In the genomic region with DNA sequence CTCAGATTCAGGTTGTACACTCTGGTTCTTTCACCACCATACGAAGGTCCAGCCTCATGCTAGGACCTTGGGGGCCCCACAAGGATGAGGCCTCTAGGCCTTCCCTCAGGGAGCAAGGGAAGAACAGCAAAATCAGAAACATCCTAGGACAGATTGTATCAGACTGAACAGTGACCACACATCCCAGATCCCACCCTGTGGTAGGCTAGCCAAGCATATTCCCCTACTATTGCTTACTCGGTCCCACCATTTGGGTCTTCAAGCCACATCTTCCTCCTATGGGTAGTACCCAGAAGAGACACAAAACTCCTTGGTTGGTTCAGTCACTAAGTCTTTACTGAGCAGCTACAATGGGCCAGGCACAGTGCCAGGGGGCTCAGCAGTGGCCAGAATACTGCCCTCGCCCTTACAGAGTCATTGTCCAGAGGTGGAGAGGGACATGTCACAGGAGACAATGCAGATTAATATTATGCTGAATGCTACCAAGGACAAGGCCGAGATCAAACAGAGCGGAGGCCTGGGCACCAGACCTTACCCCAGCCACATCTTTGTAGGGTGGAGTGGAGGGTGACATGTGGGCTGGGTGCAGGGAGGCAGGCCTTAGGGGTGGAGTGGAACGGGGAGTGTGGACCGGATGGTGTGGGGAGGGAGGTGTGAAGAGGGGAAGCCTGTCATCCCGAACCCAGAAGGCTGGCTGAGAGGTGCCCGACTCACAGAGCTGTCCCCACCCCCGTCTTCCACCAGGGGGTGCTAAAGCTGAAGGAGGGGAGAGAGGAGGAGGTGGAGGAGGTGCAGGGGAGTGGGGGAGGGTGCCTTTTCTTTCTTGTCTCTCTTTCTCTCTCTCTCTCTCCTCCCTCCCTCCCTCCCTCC, we compare ENCODE assay signal across 1 cellular context.
TF ChIP-seq lines count a peak whose summit lies in the region.

No MANE protein-coding gene starts in this region.

TF ChIP-seq in GM12878, 131 proteins besides CTCF, POLR2A, EP300 and RAD21 (continued from another document and continues in another):
- no peak for TF ChIP-seq NR2C2 (IDR thresholded peaks at IDR 0.05; ENCODE audit: borderline replicate concordance, control insufficient read depth, insufficient read length, low read depth)
- 0 out of 2 replicates have a peak, but pooled peaks have one; percentile 28 for TF ChIP-seq LARP7 (IDR thresholded peaks at IDR 0.05)
- no peak for TF ChIP-seq SPI1 (IDR thresholded peaks at IDR 0.05; ENCODE audit: borderline replicate concordance, insufficient read depth, low read depth, low read length)
- TF ChIP-seq, protein P1, sequence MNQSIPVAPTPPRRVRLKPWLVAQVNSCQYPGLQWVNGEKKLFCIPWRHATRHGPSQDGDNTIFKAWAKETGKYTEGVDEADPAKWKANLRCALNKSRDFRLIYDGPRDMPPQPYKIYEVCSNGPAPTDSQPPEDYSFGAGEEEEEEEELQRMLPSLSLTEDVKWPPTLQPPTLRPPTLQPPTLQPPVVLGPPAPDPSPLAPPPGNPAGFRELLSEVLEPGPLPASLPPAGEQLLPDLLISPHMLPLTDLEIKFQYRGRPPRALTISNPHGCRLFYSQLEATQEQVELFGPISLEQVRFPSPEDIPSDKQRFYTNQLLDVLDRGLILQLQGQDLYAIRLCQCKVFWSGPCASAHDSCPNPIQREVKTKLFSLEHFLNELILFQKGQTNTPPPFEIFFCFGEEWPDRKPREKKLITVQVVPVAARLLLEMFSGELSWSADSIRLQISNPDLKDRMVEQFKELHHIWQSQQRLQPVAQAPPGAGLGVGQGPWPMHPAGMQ (IDR thresholded peaks at IDR 0.05; ENCODE audit: borderline replicate concordance) = no peak
- TF ChIP-seq PAX5 (IDR thresholded peaks at IDR 0.05; ENCODE audit: borderline replicate concordance, low read depth, low read length) = peak; percentile 57; the same call in 1 of the 2 replicates
- TF ChIP-seq CREM (IDR thresholded peaks at IDR 0.05; ENCODE audit: low read depth) = no peak
- peak; percentile 80 for TF ChIP-seq SMC3 (IDR thresholded peaks at IDR 0.05; ENCODE audit: borderline replicate concordance, low read length)
- TF ChIP-seq JUND (IDR thresholded peaks at IDR 0.05; ENCODE audit: low read depth, low read length) = no peak
- TF ChIP-seq ZNF274 (IDR thresholded peaks at IDR 0.05; ENCODE audit: insufficient read depth, insufficient read length) = no peak
- no peak for TF ChIP-seq BMI1 (IDR thresholded peaks at IDR 0.05; ENCODE audit: borderline replicate concordance)
- TF ChIP-seq SP1 (IDR thresholded peaks at IDR 0.05; ENCODE audit: low read depth, low read length) = no peak
- no peak for TF ChIP-seq CHD4 (IDR thresholded peaks at IDR 0.05)
- peak; percentile 39 for TF ChIP-seq RELA (IDR thresholded peaks at IDR 0.05; ENCODE audit: borderline replicate concordance, partially characterized antibody)
- no peak for TF ChIP-seq RFX5 (IDR thresholded peaks at IDR 0.05; ENCODE audit: low read depth, low read length)
- TF ChIP-seq, protein P2, sequence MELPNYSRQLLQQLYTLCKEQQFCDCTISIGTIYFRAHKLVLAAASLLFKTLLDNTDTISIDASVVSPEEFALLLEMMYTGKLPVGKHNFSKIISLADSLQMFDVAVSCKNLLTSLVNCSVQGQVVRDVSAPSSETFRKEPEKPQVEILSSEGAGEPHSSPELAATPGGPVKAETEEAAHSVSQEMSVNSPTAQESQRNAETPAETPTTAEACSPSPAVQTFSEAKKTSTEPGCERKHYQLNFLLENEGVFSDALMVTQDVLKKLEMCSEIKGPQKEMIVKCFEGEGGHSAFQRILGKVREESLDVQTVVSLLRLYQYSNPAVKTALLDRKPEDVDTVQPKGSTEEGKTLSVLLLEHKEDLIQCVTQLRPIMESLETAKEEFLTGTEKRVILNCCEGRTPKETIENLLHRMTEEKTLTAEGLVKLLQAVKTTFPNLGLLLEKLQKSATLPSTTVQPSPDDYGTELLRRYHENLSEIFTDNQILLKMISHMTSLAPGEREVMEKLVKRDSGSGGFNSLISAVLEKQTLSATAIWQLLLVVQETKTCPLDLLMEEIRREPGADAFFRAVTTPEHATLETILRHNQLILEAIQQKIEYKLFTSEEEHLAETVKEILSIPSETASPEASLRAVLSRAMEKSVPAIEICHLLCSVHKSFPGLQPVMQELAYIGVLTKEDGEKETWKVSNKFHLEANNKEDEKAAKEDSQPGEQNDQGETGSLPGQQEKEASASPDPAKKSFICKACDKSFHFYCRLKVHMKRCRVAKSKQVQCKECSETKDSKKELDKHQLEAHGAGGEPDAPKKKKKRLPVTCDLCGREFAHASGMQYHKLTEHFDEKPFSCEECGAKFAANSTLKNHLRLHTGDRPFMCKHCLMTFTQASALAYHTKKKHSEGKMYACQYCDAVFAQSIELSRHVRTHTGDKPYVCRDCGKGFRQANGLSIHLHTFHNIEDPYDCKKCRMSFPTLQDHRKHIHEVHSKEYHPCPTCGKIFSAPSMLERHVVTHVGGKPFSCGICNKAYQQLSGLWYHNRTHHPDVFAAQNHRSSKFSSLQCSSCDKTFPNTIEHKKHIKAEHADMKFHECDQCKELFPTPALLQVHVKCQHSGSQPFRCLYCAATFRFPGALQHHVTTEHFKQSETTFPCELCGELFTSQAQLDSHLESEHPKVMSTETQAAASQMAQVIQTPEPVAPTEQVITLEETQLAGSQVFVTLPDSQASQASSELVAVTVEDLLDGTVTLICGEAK (IDR thresholded peaks at IDR 0.05; ENCODE audit: borderline replicate concordance) = no peak
- 0 out of 2 replicates have a peak, but pooled peaks have one; percentile 24 for TF ChIP-seq ATF7 (IDR thresholded peaks at IDR 0.05; ENCODE audit: low read depth)
- TF ChIP-seq, protein P3, sequence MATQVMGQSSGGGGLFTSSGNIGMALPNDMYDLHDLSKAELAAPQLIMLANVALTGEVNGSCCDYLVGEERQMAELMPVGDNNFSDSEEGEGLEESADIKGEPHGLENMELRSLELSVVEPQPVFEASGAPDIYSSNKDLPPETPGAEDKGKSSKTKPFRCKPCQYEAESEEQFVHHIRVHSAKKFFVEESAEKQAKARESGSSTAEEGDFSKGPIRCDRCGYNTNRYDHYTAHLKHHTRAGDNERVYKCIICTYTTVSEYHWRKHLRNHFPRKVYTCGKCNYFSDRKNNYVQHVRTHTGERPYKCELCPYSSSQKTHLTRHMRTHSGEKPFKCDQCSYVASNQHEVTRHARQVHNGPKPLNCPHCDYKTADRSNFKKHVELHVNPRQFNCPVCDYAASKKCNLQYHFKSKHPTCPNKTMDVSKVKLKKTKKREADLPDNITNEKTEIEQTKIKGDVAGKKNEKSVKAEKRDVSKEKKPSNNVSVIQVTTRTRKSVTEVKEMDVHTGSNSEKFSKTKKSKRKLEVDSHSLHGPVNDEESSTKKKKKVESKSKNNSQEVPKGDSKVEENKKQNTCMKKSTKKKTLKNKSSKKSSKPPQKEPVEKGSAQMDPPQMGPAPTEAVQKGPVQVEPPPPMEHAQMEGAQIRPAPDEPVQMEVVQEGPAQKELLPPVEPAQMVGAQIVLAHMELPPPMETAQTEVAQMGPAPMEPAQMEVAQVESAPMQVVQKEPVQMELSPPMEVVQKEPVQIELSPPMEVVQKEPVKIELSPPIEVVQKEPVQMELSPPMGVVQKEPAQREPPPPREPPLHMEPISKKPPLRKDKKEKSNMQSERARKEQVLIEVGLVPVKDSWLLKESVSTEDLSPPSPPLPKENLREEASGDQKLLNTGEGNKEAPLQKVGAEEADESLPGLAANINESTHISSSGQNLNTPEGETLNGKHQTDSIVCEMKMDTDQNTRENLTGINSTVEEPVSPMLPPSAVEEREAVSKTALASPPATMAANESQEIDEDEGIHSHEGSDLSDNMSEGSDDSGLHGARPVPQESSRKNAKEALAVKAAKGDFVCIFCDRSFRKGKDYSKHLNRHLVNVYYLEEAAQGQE (IDR thresholded peaks at IDR 0.05; ENCODE audit: low read depth, low read length) = no peak
- TF ChIP-seq YY1 (IDR thresholded peaks at IDR 0.05; ENCODE audit: low read depth, low read length) = peak; percentile 54
- TF ChIP-seq TCF12 (IDR thresholded peaks at IDR 0.05; ENCODE audit: low read depth, low read length) = peak; percentile 57; the same call in 1 of the 2 replicates
- TF ChIP-seq GABPA (IDR thresholded peaks at IDR 0.05; ENCODE audit: low read depth) = no peak
- no peak for TF ChIP-seq ZNF24 (IDR thresholded peaks at IDR 0.05)
- TF ChIP-seq HDGF (IDR thresholded peaks at IDR 0.05) = peak; percentile 98
- TF ChIP-seq EED (IDR thresholded peaks at IDR 0.05; ENCODE audit: low read depth) = no peak
- TF ChIP-seq IRF4 (IDR thresholded peaks at IDR 0.05; ENCODE audit: low read depth, low read length) = 0 out of 2 replicates have a peak, but pooled peaks have one; percentile 57
- no peak for TF ChIP-seq HDAC2 (IDR thresholded peaks at IDR 0.05)
- no peak for TF ChIP-seq MEF2A (IDR thresholded peaks at IDR 0.05; ENCODE audit: insufficient read depth, low read depth, low read length)
- no peak for TF ChIP-seq RCOR1 (conservative IDR thresholded peaks at IDR 0.05; ENCODE audit: low read depth, low read length)
- TF ChIP-seq, protein P4, sequence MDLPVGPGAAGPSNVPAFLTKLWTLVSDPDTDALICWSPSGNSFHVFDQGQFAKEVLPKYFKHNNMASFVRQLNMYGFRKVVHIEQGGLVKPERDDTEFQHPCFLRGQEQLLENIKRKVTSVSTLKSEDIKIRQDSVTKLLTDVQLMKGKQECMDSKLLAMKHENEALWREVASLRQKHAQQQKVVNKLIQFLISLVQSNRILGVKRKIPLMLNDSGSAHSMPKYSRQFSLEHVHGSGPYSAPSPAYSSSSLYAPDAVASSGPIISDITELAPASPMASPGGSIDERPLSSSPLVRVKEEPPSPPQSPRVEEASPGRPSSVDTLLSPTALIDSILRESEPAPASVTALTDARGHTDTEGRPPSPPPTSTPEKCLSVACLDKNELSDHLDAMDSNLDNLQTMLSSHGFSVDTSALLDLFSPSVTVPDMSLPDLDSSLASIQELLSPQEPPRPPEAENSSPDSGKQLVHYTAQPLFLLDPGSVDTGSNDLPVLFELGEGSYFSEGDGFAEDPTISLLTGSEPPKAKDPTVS (IDR thresholded peaks at IDR 0.05; ENCODE audit: low read depth, low read length) = no peak
- TF ChIP-seq, protein P5, sequence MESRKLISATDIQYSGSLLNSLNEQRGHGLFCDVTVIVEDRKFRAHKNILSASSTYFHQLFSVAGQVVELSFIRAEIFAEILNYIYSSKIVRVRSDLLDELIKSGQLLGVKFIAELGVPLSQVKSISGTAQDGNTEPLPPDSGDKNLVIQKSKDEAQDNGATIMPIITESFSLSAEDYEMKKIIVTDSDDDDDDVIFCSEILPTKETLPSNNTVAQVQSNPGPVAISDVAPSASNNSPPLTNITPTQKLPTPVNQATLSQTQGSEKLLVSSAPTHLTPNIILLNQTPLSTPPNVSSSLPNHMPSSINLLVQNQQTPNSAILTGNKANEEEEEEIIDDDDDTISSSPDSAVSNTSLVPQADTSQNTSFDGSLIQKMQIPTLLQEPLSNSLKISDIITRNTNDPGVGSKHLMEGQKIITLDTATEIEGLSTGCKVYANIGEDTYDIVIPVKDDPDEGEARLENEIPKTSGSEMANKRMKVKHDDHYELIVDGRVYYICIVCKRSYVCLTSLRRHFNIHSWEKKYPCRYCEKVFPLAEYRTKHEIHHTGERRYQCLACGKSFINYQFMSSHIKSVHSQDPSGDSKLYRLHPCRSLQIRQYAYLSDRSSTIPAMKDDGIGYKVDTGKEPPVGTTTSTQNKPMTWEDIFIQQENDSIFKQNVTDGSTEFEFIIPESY (IDR thresholded peaks at IDR 0.05) = no peak
- TF ChIP-seq SIN3A (IDR thresholded peaks at IDR 0.05; ENCODE audit: low read depth, low read length) = no peak
- TF ChIP-seq SMARCA5 (IDR thresholded peaks at IDR 0.05) = no peak; the same call in 1 of the 2 replicates
- TF ChIP-seq POLR2AphosphoS5 (IDR thresholded peaks at IDR 0.05; ENCODE audit: low read length) = no peak
- no peak for TF ChIP-seq STAT1 (conservative IDR thresholded peaks at IDR 0.05)
- no peak for TF ChIP-seq STAT3 (IDR thresholded peaks at IDR 0.05; ENCODE audit: low read depth, low read length)
- no peak for TF ChIP-seq PML (IDR thresholded peaks at IDR 0.05; ENCODE audit: low read length)
- peak; percentile 37; the same call in 1 of the 2 replicates for TF ChIP-seq BACH1 (IDR thresholded peaks at IDR 0.05; ENCODE audit: borderline replicate concordance)
- no peak for TF ChIP-seq CBX3 (IDR thresholded peaks at IDR 0.05; ENCODE audit: borderline replicate concordance, low read depth)
- TF ChIP-seq ESRRA (IDR thresholded peaks at IDR 0.05; ENCODE audit: low read length) = no peak
- TF ChIP-seq KDM1A (IDR thresholded peaks at IDR 0.05; ENCODE audit: borderline replicate concordance) = no peak
- TF ChIP-seq, protein P6, sequence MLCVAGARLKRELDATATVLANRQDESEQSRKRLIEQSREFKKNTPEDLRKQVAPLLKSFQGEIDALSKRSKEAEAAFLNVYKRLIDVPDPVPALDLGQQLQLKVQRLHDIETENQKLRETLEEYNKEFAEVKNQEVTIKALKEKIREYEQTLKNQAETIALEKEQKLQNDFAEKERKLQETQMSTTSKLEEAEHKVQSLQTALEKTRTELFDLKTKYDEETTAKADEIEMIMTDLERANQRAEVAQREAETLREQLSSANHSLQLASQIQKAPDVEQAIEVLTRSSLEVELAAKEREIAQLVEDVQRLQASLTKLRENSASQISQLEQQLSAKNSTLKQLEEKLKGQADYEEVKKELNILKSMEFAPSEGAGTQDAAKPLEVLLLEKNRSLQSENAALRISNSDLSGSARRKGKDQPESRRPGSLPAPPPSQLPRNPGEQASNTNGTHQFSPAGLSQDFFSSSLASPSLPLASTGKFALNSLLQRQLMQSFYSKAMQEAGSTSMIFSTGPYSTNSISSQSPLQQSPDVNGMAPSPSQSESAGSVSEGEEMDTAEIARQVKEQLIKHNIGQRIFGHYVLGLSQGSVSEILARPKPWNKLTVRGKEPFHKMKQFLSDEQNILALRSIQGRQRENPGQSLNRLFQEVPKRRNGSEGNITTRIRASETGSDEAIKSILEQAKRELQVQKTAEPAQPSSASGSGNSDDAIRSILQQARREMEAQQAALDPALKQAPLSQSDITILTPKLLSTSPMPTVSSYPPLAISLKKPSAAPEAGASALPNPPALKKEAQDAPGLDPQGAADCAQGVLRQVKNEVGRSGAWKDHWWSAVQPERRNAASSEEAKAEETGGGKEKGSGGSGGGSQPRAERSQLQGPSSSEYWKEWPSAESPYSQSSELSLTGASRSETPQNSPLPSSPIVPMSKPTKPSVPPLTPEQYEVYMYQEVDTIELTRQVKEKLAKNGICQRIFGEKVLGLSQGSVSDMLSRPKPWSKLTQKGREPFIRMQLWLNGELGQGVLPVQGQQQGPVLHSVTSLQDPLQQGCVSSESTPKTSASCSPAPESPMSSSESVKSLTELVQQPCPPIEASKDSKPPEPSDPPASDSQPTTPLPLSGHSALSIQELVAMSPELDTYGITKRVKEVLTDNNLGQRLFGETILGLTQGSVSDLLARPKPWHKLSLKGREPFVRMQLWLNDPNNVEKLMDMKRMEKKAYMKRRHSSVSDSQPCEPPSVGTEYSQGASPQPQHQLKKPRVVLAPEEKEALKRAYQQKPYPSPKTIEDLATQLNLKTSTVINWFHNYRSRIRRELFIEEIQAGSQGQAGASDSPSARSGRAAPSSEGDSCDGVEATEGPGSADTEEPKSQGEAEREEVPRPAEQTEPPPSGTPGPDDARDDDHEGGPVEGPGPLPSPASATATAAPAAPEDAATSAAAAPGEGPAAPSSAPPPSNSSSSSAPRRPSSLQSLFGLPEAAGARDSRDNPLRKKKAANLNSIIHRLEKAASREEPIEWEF (IDR thresholded peaks at IDR 0.05; ENCODE audit: insufficient replicate concordance, low read depth, low read length) = no peak
